8 cellular contexts compared by ENCODE assay signal in the genomic region with DNA sequence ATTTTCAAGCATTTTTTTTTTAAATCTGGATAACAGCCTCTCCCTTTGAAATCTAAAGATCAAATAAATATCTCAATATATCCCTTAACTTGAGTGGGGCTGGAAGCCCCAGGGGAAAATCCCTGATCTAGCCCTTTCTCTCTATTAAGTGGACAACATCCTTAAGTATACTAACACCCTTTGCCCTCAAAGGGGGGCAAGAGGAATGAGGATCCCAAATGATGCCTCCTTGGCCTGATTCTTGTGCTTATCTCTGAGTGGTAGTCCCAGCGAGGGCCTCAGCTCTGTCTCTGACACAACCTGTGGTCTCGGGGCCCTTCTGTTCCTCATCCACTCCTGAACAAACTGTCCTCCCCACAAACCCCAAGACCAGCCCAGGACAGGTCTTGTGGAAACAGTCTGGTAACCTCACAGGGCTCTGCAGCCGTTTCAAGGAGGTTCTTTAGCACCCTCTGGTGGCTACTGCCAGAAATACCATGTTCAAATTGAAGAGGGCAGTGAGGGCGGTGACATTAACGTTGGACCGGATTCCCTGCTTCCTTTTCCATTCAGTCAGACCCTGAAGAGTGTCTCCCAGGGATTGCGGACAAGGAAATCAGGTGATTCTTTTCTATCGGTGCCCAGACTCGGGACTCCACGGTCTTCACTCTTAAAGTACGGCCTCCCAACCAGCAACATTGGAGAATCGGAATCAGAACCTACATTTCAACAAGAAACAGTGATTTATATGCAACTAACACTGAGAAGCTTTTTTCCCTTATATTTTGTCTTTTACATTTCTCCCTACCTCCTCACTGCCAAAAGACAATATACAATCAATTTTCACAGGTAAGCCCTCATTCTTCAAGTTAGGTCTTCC. TPM values are rescaled to one million over a fixed set of nuclear protein-coding genes. Genes with fewer than 3 reads are reported as not detected.
A peak's percentile ranks its signal among the peaks of the same experiment; 100 is the strongest.
DNase-seq lines count a peak whose midpoint lies in the region; ATAC-seq lines count a peak whose summit lies in the region.

No MANE protein-coding gene starts in this region.

- DNase-seq in Ammon's horn (ENCODE audit: low spot score) (peak; percentile 85), NCI-H345 (lab: John Stamatoyannopoulos, UW) (peak; percentile 69), cerebellar cortex (ENCODE audit: low spot score) (peak; percentile 76), left lobe of liver (ENCODE audit: low spot score) (peak; percentile 82)
- DNase-seq in activated CD4-positive, CD25-positive, alpha-beta regulatory T cell treated with anti-CD3 and anti-CD28 coated beads, Interleukin-2, amount 50 U/mL, for 72 hours, result peak; percentile 42
- peak in 2 of 3 donors; percentile 15 to 17 for DNase-seq in stimulated activated CD4-positive, alpha-beta T cell treated with anti-CD3 and anti-CD28 coated beads, TNF-alpha, amount 100 ng/mL, for 1 hour (ENCODE audit: low read depth in 3 of 3, low spot score in 1 of 3)

- ATAC-seq in GM19035 (IDR thresholded peaks at IDR 0.05; ENCODE audit: unreplicated experiment) (peak; percentile 93), HG03159 (IDR thresholded peaks at IDR 0.05; ENCODE audit: unreplicated experiment) (peak; percentile 91), left lobe of liver (peak; percentile 94)

RNA-seq across cellular contexts. Expression of a gene that starts 13.0 kb away (rescaled TPM):
- 52.3 TPM for total RNA-seq in left lobe of liver

Comparison
In these comparisons a context has a peak if more than half of its experiments do, and no peak if none do; other contexts are left out.
1. Peak in every context shown above with its lines: DNase-seq and ATAC-seq.
2. DNase-seq: peak in every context shown above with its lines; median percentile 85 in Ammon's horn; 82 in left lobe of liver; 76 in cerebellar cortex; 69 in NCI-H345; 42 in activated CD4-positive, CD25-positive, alpha-beta regulatory T cell treated with anti-CD3 and anti-CD28 coated beads, Interleukin-2, amount 50 U/mL, for 72 hours; 16 in stimulated activated CD4-positive, alpha-beta T cell treated with anti-CD3 and anti-CD28 coated beads, TNF-alpha, amount 100 ng/mL, for 1 hour.